ENCODE assay signal across 14 cellular contexts in the genomic region with DNA sequence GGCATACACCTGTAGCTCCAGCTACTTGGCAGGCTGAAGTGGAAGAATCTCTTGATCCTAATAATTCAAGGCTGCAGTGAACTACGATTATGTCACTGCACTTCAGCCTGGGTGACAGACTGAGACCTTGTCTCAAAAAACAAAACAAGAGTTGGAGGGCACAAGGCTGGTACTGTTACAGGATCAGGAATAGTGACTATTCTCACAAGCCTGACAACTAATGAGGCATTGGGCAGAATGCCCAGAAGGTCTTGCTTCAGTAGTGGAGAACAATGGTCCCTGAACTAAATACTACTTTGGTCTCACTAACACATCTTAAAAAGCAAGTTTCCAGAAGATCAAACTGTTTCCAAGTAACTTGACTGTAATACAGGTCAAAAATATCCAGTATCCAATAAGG.
DNase-seq lines count a peak whose midpoint lies in the region; ATAC-seq and TF ChIP-seq lines count a peak whose summit lies in the region.
"Had no signal": no experiment of that assay in that cellular context is flagged by ENCODE, and none has a peak within 500 bp of the region (broad histone marks: within the 10 kb centered on the region; RNA-seq: fewer than 3 reads in every experiment).

No MANE protein-coding gene starts in this region.

- intact Hi-C loops in left ventricle myocardium superior (cut with micrococcal nuclease): no loop called here

- no peak overlapping the region for H3K4me3 ChIP-seq in epithelial cell of esophagus (ENCODE audit: low read length)
- H3K4me3 ChIP-seq: neural progenitor cell, suprapubic skin had no signal

- DNase-seq in M059J (ENCODE audit: low read depth): peak; percentile 74
- peak; percentile 9 to 23 for DNase-seq in NCI-H524 (lab: John Stamatoyannopoulos, UW)
- DNase-seq in epithelial cell of esophagus (ENCODE audit: low read depth): peak; percentile 73
- peak; percentile 61 for DNase-seq in putamen (ENCODE audit: low spot score)
- no peak for DNase-seq in cerebellar nuclear complex (lab: John Stamatoyannopoulos, UW)
- no peak for DNase-seq in left ventricle myocardium superior
- DNase-seq in stimulated activated CD4-positive, alpha-beta T cell treated with anti-CD3 and anti-CD28 coated beads, Interleukin-4, amount 100 ng/mL, for 4 hours: no peak
- DNase-seq: HFFc6; NK-92 treated with Interleukin-12 subunit alpha and Interleukin-12 subunit beta, amount 100 ng/mL, for 24 hours; stimulated activated CD4-positive, alpha-beta T cell treated with anti-CD3 and anti-CD28 coated beads, Interleukin-2, amount 100 ng/mL, for 24 hours; T-helper 9 cell had no signal

- no peak for TF ChIP-seq CTCF in epithelial cell of esophagus (IDR thresholded peaks at IDR 0.05; ENCODE audit: insufficient read depth, low read depth, low read length, missing control alignments)

- no peak for ATAC-seq in left ventricle myocardium superior
- no peak for ATAC-seq in HG03342 (IDR thresholded peaks at IDR 0.05; ENCODE audit: unreplicated experiment)

Comparison
In these comparisons a context has a peak if more than half of its experiments do, and no peak if none do; other contexts are left out.
1. DNase-seq: peak in M059J (single experiment), NCI-H524 (2 of 2), epithelial cell of esophagus (single experiment) and putamen (single experiment); none in cerebellar nuclear complex (0 of 2), left ventricle myocardium superior (single experiment) and stimulated activated CD4-positive, alpha-beta T cell treated with anti-CD3 and anti-CD28 coated beads, Interleukin-4, amount 100 ng/mL, for 4 hours (0 of 2).